ENCODE assay signal across 8 cellular contexts in the genomic region with DNA sequence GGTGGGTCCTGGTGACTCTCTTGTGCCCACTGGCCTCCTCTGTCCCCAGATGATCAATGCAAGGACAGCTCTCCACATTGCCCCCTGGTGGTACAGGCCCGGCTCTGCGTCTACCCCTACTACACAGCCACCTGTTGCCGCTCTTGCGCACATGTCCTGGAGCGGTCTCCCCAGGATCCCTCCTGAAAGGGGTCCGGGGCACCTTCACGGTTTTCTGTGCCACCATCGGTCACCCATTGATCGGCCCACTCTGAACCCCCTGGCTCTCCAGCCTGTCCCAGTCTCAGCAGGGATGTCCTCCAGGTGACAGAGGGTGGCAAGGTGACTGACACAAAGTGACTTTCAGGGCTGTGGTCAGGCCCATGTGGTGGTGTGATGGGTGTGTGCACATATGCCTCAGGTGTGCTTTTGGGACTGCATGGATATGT. TPM values are rescaled to one million over a fixed set of nuclear protein-coding genes. Genes with fewer than 3 reads are reported as not detected.
DNase-seq lines count a peak whose midpoint lies in the region; ATAC-seq and TF ChIP-seq lines count a peak whose summit lies in the region.

No MANE protein-coding gene starts in this region.

- H3K4me3 ChIP-seq in lung = no peak overlapping the region

- WGBS in lung, 2 donors = 24 to 31% methylated on average over 9 of the region's 9 CpGs

- peak; percentile 62 for TF ChIP-seq CTCF in lung (IDR thresholded peaks at IDR 0.05; ENCODE audit: control extremely low read depth, extremely low read depth)

- peak overlapping the region; percentile 93 to 96 for H3K27ac ChIP-seq in lung (ENCODE audit: low read depth in 1 of 2, low read length in 1 of 2)

- ATAC-seq in lung (ENCODE audit: insufficient read depth, low FRiP score) (no peak), HG03457 (IDR thresholded peaks at IDR 0.05; ENCODE audit: unreplicated experiment) (no peak)

- DNase-seq in activated gamma-delta T cell treated with Interleukin-2 at 50 U/mL for 16 hours = peak; percentile 72
- no peak for DNase-seq in activated gamma-delta T cell (lab: John Stamatoyannopoulos, UW)
- DNase-seq in NCI-H2227 (lab: John Stamatoyannopoulos, UW; ENCODE audit: unreplicated experiment) = peak; percentile 76
- peak; percentile 74 to 79 for DNase-seq in activated CD4-positive, alpha-beta T cell treated with anti-CD3 and anti-CD28 coated beads for 4 hours
- DNase-seq in dermis blood vessel endothelial cell = peak; percentile 85
- DNase-seq in lung (ENCODE audit: low spot score) = peak; percentile 83
- DNase-seq in stimulated activated CD8-positive, alpha-beta memory T cell treated with anti-CD3 and anti-CD28 coated beads, Interleukin-2, amount 100 ng/mL, for 48 hours (ENCODE audit: low read depth in 2 of 2) = peak; percentile 57 to 63

- H3K4me1 ChIP-seq in lung (ENCODE audit: control insufficient read depth in 2 of 2, insufficient read depth in 2 of 2, low read length in 2 of 2) = peaks cover 19 to 30% of the 10 kb centered on the region in 2 donors

- H3K36me3 ChIP-seq in lung (ENCODE audit: control insufficient read depth in 2 of 2, insufficient read depth in 2 of 2, low read length in 2 of 2) = peaks cover 0 to 21% of the 10 kb centered on the region in 2 donors

- no peaks in the 10 kb centered on the region for H3K9me3 ChIP-seq in lung (ENCODE audit: control insufficient read depth in 2 of 2, insufficient read depth in 1 of 2, low read length in 1 of 2)

- no peaks in the 10 kb centered on the region for H3K27me3 ChIP-seq in lung (ENCODE audit: control insufficient read depth, insufficient read depth)

RNA-seq across cellular contexts. Expression of a gene that starts 10.8 kb away (rescaled TPM):
- total RNA-seq in dermis blood vessel endothelial cell (0.17 and 0.60 TPM in 2 replicates), lung (100 to 1,000 TPM in 1 of 2 donors, 10 to 100 TPM in 1; 23.2 to 104 TPM)
- polyA plus RNA-seq in lung = 10 to 100 TPM; 36.4 to 59.5 TPM

RNA-seq across cellular contexts. Expression of a gene that starts 19.4 kb away (rescaled TPM):
- total RNA-seq in dermis blood vessel endothelial cell (223 and 316 TPM in 2 replicates), lung (100 to 1,000 TPM; 293 to 336 TPM)
- polyA plus RNA-seq in lung = 100 to 1,000 TPM; 109 to 307 TPM

RNA-seq across cellular contexts. Expression of a gene that starts 44.5 kb away (rescaled TPM):
- total RNA-seq in dermis blood vessel endothelial cell = not detected in 2 replicates
- not detected for total RNA-seq in lung
- polyA plus RNA-seq in lung = under 1 TPM in 1 of 2 donors, not detected in 1; 0.09 TPM

RNA-seq across cellular contexts. Expression of a gene that starts 52.1 kb away (rescaled TPM):
- 0.19 and 0.34 TPM in 2 replicates for total RNA-seq in dermis blood vessel endothelial cell
- 10 to 100 TPM in 1 of 2 donors, 1 to 10 TPM in 1; 1.2 to 20.0 TPM for total RNA-seq in lung
- 10 to 100 TPM in 1 of 2 donors, 1 to 10 TPM in 1; 9.0 to 12.3 TPM for polyA plus RNA-seq in lung

Comparison
In these comparisons a context has a peak if more than half of its experiments do, and no peak if none do; other contexts are left out.
1. RNA of a gene that starts 10.8 kb away (total RNA-seq): 23.2 to 104 TPM in lung; 0.17 to 0.60 TPM in dermis blood vessel endothelial cell; every median in the first group is over 10 times any median in the second.